22 cellular contexts compared by ENCODE assay signal in the genomic region with DNA sequence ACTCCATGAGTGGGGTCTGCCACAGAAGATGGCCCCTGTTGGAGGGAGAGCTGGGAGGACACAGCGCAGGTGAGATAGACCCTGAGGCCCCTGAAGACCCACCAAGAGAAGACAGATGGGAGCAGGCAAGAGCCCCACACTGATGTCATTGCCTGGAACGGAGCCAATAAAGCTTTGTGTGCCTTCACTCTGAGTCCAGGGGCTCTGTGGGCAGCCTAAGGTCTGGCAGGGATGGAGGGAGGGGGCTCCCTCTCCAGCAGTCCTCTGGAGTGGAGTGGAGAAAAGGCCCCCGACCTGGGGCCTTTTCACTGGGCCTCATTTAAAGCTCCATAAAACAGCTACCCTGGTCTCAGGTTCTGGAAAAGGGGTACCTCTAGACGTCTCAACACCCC. TPM values are rescaled to one million over a fixed set of nuclear protein-coding genes. Genes with fewer than 3 reads are reported as not detected.
"Had no signal": no experiment of that assay in that cellular context is flagged by ENCODE, and none has a peak within 500 bp of the region (broad histone marks: within the 10 kb centered on the region; RNA-seq: fewer than 3 reads in every experiment).

No MANE protein-coding gene starts in this region.

- H3K27ac ChIP-seq: foreskin keratinocyte, prostate gland, skin epidermis, suprapubic skin had no signal

- H3K4me3 ChIP-seq: prostate gland, skin epidermis, suprapubic skin had no signal

- H3K4me1 ChIP-seq: foreskin keratinocyte, prostate gland had no signal

- DNase-seq: activated CD4-positive, alpha-beta T cell treated with anti-CD3 and anti-CD28 coated beads for 4 hours; activated naive CD4-positive, alpha-beta T cell; activated T-cell treated with anti-CD3 and anti-CD28 coated beads for 4 hours; aorta; cerebellar nuclear complex; effector CD8-positive, alpha-beta T cell; foreskin keratinocyte; glutamatergic neuron; nephron progenitor cell; right cardiac atrium; stimulated activated CD4-positive, alpha-beta T cell treated with anti-CD3 and anti-CD28 coated beads, Interleukin-15, amount 100 ng/mL, for 24 hours; stimulated activated CD4-positive, alpha-beta T cell treated with anti-CD3 and anti-CD28 coated beads, Interleukin-4, amount 100 ng/mL, for 24 hours; stimulated activated naive CD4-positive, alpha-beta T cell treated with Interleukin-2 at 50 U/mL for 16 hours; trophoblast cell had no signal

- H3K4me3 Mint-ChIP-seq: activated naive CD8-positive, alpha-beta T cell treated with anti-CD3 and anti-CD28 coated beads, Interleukin-2, amount 50 U/mL, for 24 hours; nephron progenitor cell; WTC11 had no signal

- H3K36me3 Mint-ChIP-seq: WTC11 had no signal

- H3K27me3 ChIP-seq: foreskin keratinocyte, suprapubic skin had no signal

- H3K9me3 ChIP-seq: prostate gland, suprapubic skin had no signal

- ATAC-seq: activated naive CD8-positive, alpha-beta T cell treated with anti-CD3 and anti-CD28 coated beads, Interleukin-2, amount 50 U/mL, for 24 hours; foreskin keratinocyte; right cardiac atrium; WTC11 had no signal

- H3K4me1 Mint-ChIP-seq: WTC11 had no signal

- H3K9me3 Mint-ChIP-seq: activated naive CD8-positive, alpha-beta T cell treated with anti-CD3 and anti-CD28 coated beads, Interleukin-2, amount 50 U/mL, for 24 hours; nephron progenitor cell; WTC11 had no signal

- H3K27me3 Mint-ChIP-seq: activated naive CD8-positive, alpha-beta T cell treated with anti-CD3 and anti-CD28 coated beads, Interleukin-2, amount 50 U/mL, for 24 hours had no signal

- H3K27ac Mint-ChIP-seq: activated naive CD8-positive, alpha-beta T cell treated with anti-CD3 and anti-CD28 coated beads, Interleukin-2, amount 50 U/mL, for 24 hours; nephron progenitor cell; WTC11 had no signal

- H3K36me3 ChIP-seq: prostate gland, suprapubic skin had no signal

RNA-seq across cellular contexts. Expression of a gene that starts 1.2 kb away (rescaled TPM):
- total RNA-seq: activated CD8-positive, alpha-beta memory T cell treated with anti-CD3 and anti-CD28 coated beads for 36 hours; foreskin keratinocyte; mesenteric fat pad; suprapubic skin; WTC11 had no signal
- polyA plus RNA-seq: foreskin keratinocyte had no signal

RNA-seq across cellular contexts. Expression of a gene that starts 6.6 kb away (rescaled TPM):
- total RNA-seq: activated CD8-positive, alpha-beta memory T cell treated with anti-CD3 and anti-CD28 coated beads for 36 hours had no signal

RNA-seq across cellular contexts. Expression of a gene that starts 18.2 kb away (rescaled TPM):
- total RNA-seq: liver, mesenteric fat pad, WTC11 had no signal
- polyA plus RNA-seq: liver had no signal
